16 cellular contexts compared by ENCODE assay signal in the genomic region with DNA sequence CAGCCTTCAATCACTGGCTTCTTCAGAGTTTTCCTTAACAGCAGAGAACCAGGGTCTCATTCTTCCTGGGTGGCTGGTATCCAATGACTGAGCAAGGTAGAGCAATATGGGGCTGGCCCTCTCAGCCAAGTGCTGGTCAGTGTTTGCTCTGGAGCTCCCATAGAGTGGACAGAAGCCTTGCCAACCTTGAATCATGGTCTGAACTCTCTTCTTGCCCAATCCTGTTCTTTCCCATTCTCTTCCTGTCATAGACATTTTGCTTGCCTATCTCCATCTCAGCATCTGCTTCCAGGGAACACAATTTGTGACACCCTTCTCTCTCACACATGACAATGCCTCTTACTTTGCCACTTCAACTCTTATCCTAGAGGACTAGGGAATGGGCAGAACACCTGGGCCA.
DNase-seq lines count a peak whose midpoint lies in the region; ATAC-seq, FAIRE-seq and TF ChIP-seq lines count a peak whose summit lies in the region.
"Had no signal": no experiment of that assay in that cellular context is flagged by ENCODE, and none has a peak within 500 bp of the region (broad histone marks: within the 10 kb centered on the region; RNA-seq: fewer than 3 reads in every experiment).

No MANE protein-coding gene starts in this region.

- intact Hi-C loops in upper lobe of right lung (cut with DNase I) = no loop called here

- H3K27ac ChIP-seq in upper lobe of right lung = no peak overlapping the region

- H3K4me1 ChIP-seq in upper lobe of right lung = no peaks in the 10 kb centered on the region

- TF ChIP-seq CTCF in HFFc6 (IDR thresholded peaks at IDR 0.05) (no peak), upper lobe of right lung (IDR thresholded peaks at IDR 0.05) (no peak)

- FAIRE-seq in H54 (lab: Jason Lieb, UNC) = peak; percentile 15
- FAIRE-seq: G401.6, GM12892, H1 had no signal

- peak overlapping the region; percentile 13; the same call in 1 of the 2 replicates for H3K27ac Mint-ChIP-seq in HFFc6
- H3K27ac Mint-ChIP-seq: CD4-positive, alpha-beta memory T cell; H9 had no signal

- no peak for TF ChIP-seq POLR2A in H54 (IDR thresholded peaks at IDR 0.05; ENCODE audit: low read depth, low read length)

- no peaks in the 10 kb centered on the region for H3K9me3 Mint-ChIP-seq in HFFc6
- H3K9me3 Mint-ChIP-seq: H9 had no signal

- DNase-seq in H54 (ENCODE audit: insufficient read length, low spot score) (no peak), HFFc6 (no peak), fibroblast of gingiva (ENCODE audit: low read depth) (peak; percentile 11), upper lobe of right lung (no peak), DMS153 treated with DMSO at 0.1 percent for 48 hours (lab: John Stamatoyannopoulos, UW; ENCODE audit: unreplicated experiment) (no peak), NCI-H2107 (lab: John Stamatoyannopoulos, UW) (no peak), NCI-H187 treated with DMSO at 0.1 percent for 48 hours (lab: John Stamatoyannopoulos, UW) (no peak)
- DNase-seq: C1 segment of cervical spinal cord; Calu3; CD4-positive, alpha-beta memory T cell; COR-L47; DND-41; H9 had no signal

- H3K4me3 ChIP-seq in upper lobe of right lung = no peak overlapping the region

- no peaks in the 10 kb centered on the region for H3K36me3 ChIP-seq in upper lobe of right lung

- no peaks in the 10 kb centered on the region for H3K27me3 Mint-ChIP-seq in HFFc6 (ENCODE audit: insufficient read depth)

- no peaks in the 10 kb centered on the region for H3K27me3 ChIP-seq in upper lobe of right lung

- no peak overlapping the region for H3K4me3 Mint-ChIP-seq in HFFc6
- H3K4me3 Mint-ChIP-seq: CD4-positive, alpha-beta memory T cell; H9 had no signal

- ATAC-seq in upper lobe of right lung = peak; percentile 14

- no peaks in the 10 kb centered on the region for H3K36me3 Mint-ChIP-seq in HFFc6 (ENCODE audit: low read depth)
- H3K36me3 Mint-ChIP-seq: CD4-positive, alpha-beta memory T cell had no signal

- peaks cover 78% of the 10 kb centered on the region for H3K4me1 Mint-ChIP-seq in HFFc6 (ENCODE audit: low read depth)
- H3K4me1 Mint-ChIP-seq: H9 had no signal

- H3K9me3 ChIP-seq in upper lobe of right lung = no peaks in the 10 kb centered on the region
